ENCODE assay signal across 8 cellular contexts in genomic region chr11:35144103-35144741, GRCh38. TPM values are rescaled to one million over a fixed set of nuclear protein-coding genes. Genes with fewer than 3 reads are reported as not detected.
DNase-seq lines count a peak whose midpoint lies in the region; TF ChIP-seq lines count a peak whose summit lies in the region.

No MANE protein-coding gene starts in this region.

- H2AFZ ChIP-seq in Loucy (ENCODE audit: low read length), result no peak overlapping the region

- DNase-seq in GM10266 (ENCODE audit: extremely low spot score), result peak; percentile 75
- peak; percentile 72 for DNase-seq in H4 (ENCODE audit: low spot score)
- peak; percentile 35 to 44 for DNase-seq in activated CD8-positive, alpha-beta memory T cell treated with anti-CD3 and anti-CD28 coated beads for 4 hours (ENCODE audit: low read depth in 2 of 2)
- DNase-seq in fibroblast of villous mesenchyme (ENCODE audit: low read depth), result peak; percentile 60
- no peak for DNase-seq in NCI-H748 (lab: John Stamatoyannopoulos, UW; ENCODE audit: unreplicated experiment)
- DNase-seq in dorsolateral prefrontal cortex, result no peak

- H3K36me3 ChIP-seq in Loucy (ENCODE audit: insufficient read depth, low read length) (no peaks in the 10 kb centered on the region), stomach smooth muscle (ENCODE audit: control insufficient read depth in 2 of 2, insufficient read depth in 2 of 2, low read length in 2 of 2) (peaks cover 2 to 7% of the 10 kb centered on the region in 2 donors)

- peak overlapping the region; percentile 99 for H3K9ac ChIP-seq in Loucy (ENCODE audit: low read depth, low read length, poor library complexity, severe bottlenecking)
- H3K9ac ChIP-seq in stomach smooth muscle (ENCODE audit: low read length in 2 of 2), result no peak overlapping the region

- H3K4me3 ChIP-seq in Loucy (ENCODE audit: low read length, poor library complexity, severe bottlenecking), result peak overlapping the region; percentile 92
- peak overlapping the region; percentile 95 for H3K4me3 ChIP-seq in fibroblast of villous mesenchyme (ENCODE audit: low read depth, low read length)
- peak overlapping the region; percentile 17 to 61 for H3K4me3 ChIP-seq in stomach smooth muscle (ENCODE audit: low read length in 2 of 2)
- no peak overlapping the region for H3K4me3 ChIP-seq in dorsolateral prefrontal cortex

- H3K9me3 ChIP-seq in Loucy (ENCODE audit: insufficient read depth, low read depth, low read length) (no peaks in the 10 kb centered on the region), stomach smooth muscle (ENCODE audit: control insufficient read depth in 2 of 2, low read length in 2 of 2) (no peaks in the 10 kb centered on the region)

- H3K27ac ChIP-seq in stomach smooth muscle (ENCODE audit: low read length) (peak overlapping the region; percentile 53), dorsolateral prefrontal cortex (no peak overlapping the region)

- peaks cover 100% of the 10 kb centered on the region for H3K79me2 ChIP-seq in Loucy (ENCODE audit: insufficient read depth, low read length)

- H3K4me2 ChIP-seq in Loucy (ENCODE audit: low read depth, low read length, poor library complexity, severe bottlenecking), result peak overlapping the region; percentile 97

- intact Hi-C loops in dorsolateral prefrontal cortex (cut with DNase I), result no loop called here

- H3K27me3 ChIP-seq in Loucy (ENCODE audit: insufficient read depth, low read length, poor library complexity, severe bottlenecking), result no peaks in the 10 kb centered on the region
- no peaks in the 10 kb centered on the region for H3K27me3 ChIP-seq in stomach smooth muscle (ENCODE audit: control insufficient read depth in 1 of 2, insufficient read depth in 2 of 2, low read length in 2 of 2)
- H3K27me3 ChIP-seq in dorsolateral prefrontal cortex, result peaks cover 0 to 11% (median 5%) of the 10 kb centered on the region in 45 donors

- no peaks in the 10 kb centered on the region for H3K9me2 ChIP-seq in Loucy (replicated peaks; ENCODE audit: low read depth, low read length)

- H3K4me1 ChIP-seq in Loucy (ENCODE audit: insufficient read depth, low read length, poor library complexity, severe bottlenecking) (peaks cover 85% of the 10 kb centered on the region), stomach smooth muscle (ENCODE audit: control insufficient read depth, insufficient read depth, low read length) (peaks cover 61% of the 10 kb centered on the region)

- peaks cover 80% of the 10 kb centered on the region for H4K20me1 ChIP-seq in Loucy (ENCODE audit: insufficient read depth, low read length, poor library complexity, severe bottlenecking)

- TF ChIP-seq CTCF in GM10266 (IDR thresholded peaks at IDR 0.05; ENCODE audit: control insufficient read depth, insufficient read depth, low read depth, missing control alignments), result peak; percentile 19
- no peak for TF ChIP-seq CTCF in Loucy (conservative IDR thresholded peaks at IDR 0.05; ENCODE audit: low read length)
- TF ChIP-seq CTCF in fibroblast of villous mesenchyme (IDR thresholded peaks at IDR 0.05; ENCODE audit: insufficient read depth, low read depth, low read length), result no peak
- TF ChIP-seq CTCF in dorsolateral prefrontal cortex (IDR thresholded peaks at IDR 0.05 in 54 of 56, conservative IDR thresholded peaks at IDR 0.05 in 2 of 56; ENCODE audit: low read depth in 1 of 56, partially characterized antibody in 56 of 56), result no peak

- no peaks in the 10 kb centered on the region for H3F3A ChIP-seq in Loucy (ENCODE audit: low read depth)

RNA-seq across cellular contexts. Expression of gene CD44, which starts 5.3 kb away (rescaled TPM):
- 211 and 238 TPM in 2 replicates for total RNA-seq in H4 (2014; rRNA removed; shearing (Covaris generic))
- total RNA-seq in fibroblast of villous mesenchyme (441 and 647 TPM in 2 replicates), dorsolateral prefrontal cortex (100 to 1,000 TPM in 29 of 120 experiments, 10 to 100 TPM in 87, 1 to 10 TPM in 4; 6.5 to 291 (median 54.5) TPM)

Comparison
In these comparisons a context has a peak if more than half of its experiments do, and no peak if none do; other contexts are left out.
1. DNase-seq: peak in GM10266 (single experiment), H4 (single experiment), activated CD8-positive, alpha-beta memory T cell treated with anti-CD3 and anti-CD28 coated beads for 4 hours (2 of 2) and fibroblast of villous mesenchyme (single experiment); none in NCI-H748 (single experiment) and dorsolateral prefrontal cortex (0 of 10).
2. H3K4me3 ChIP-seq: peak in Loucy (single experiment), fibroblast of villous mesenchyme (single experiment) and stomach smooth muscle (2 of 2); none in dorsolateral prefrontal cortex (0 of 59).